ENCODE assay signal across 8 cellular contexts in genomic region chr1:15833069-15833679, GRCh38. TPM values are rescaled to one million over a fixed set of nuclear protein-coding genes. Genes with fewer than 3 reads are reported as not detected.
A peak's percentile ranks its signal among the peaks of the same experiment; 100 is the strongest.
DNase-seq lines count a peak whose midpoint lies in the region; ATAC-seq and TF ChIP-seq lines count a peak whose summit lies in the region.

No MANE protein-coding gene starts in this region.

- H3K27me3 ChIP-seq in right atrium auricular region, result no peaks in the 10 kb centered on the region

- H3K36me3 ChIP-seq in right atrium auricular region, result no peaks in the 10 kb centered on the region

- CTCF ChIA-PET in RWPE1 (lab: Yijun Ruan, JAX), result interaction anchor here (0.6 to 1.0 kb wide), 5 partner anchors 10 to 62 kb away, joined by 3 to 8 read pairs (median 5); no protein-coding TSS in a partner anchor

- H3K4me3 ChIP-seq in right atrium auricular region (peak overlapping the region; percentile 76), skin epidermis (peak overlapping the region; percentile 51 to 81 (median 66))

- DNase-seq in activated CD4-positive, CD25-positive, alpha-beta regulatory T cell (lab: John Stamatoyannopoulos, UW), result peak in 3 of 4 experiments; percentile 7 to 25 (median 11)
- DNase-seq in RWPE1 (ENCODE audit: low spot score) (peak; percentile 46), right atrium auricular region (ENCODE audit: low spot score) (peak; percentile 76), NCI-H1092 treated with DMSO at 0.1 percent for 48 hours (lab: John Stamatoyannopoulos, UW) (no peak)
- peak; percentile 49 for DNase-seq in activated naive CD4-positive, alpha-beta T cell treated with anti-CD3 and anti-CD28 coated beads, Interleukin-2, amount 50 U/mL, for 16 hours

- no peaks in the 10 kb centered on the region for H3K9me3 ChIP-seq in right atrium auricular region

- POLR2A ChIA-PET in RWPE1 (lab: Yijun Ruan, JAX; ENCODE audit: low non-redundant PET), result interaction anchor here (0.6 to 2.2 kb wide), 9 partner anchors 14 to 205 kb away, joined by 3 to 12 read pairs (median 5); partner anchors contain the start of gene SPEN

- H3K27ac ChIP-seq in RWPE1 (peak overlapping the region; percentile 97), right atrium auricular region (peak overlapping the region; percentile 99), skin epidermis (peak overlapping the region in 20 of 21 experiments; percentile 54 to 100 (median 98))

- no peak for ATAC-seq in activated CD4-positive, CD25-positive, alpha-beta regulatory T cell treated with anti-CD3 and anti-CD28 coated beads, Interleukin-2, amount 50 U/mL, for 24 hours
- ATAC-seq in HG03520 (IDR thresholded peaks at IDR 0.05; ENCODE audit: unreplicated experiment), result no peak

- TF ChIP-seq CTCF in RWPE1 (conservative IDR thresholded peaks at IDR 0.05; ENCODE audit: low read depth) (no peak), right atrium auricular region (IDR thresholded peaks at IDR 0.05) (no peak)

- H3K4me1 ChIP-seq in right atrium auricular region, result peaks cover 0 to 22% of the 10 kb centered on the region in 2 donors

RNA-seq across cellular contexts. Expression of gene SPEN, which starts 14.3 kb away (rescaled TPM):
- 10 to 100 TPM; 25.0 to 32.9 TPM for total RNA-seq in right atrium auricular region

RNA-seq across cellular contexts. Expression of gene UQCRHL, which starts 25.7 kb away (rescaled TPM):
- 1 to 10 TPM; 1.6 to 5.5 TPM for total RNA-seq in right atrium auricular region
